In the genomic region with DNA sequence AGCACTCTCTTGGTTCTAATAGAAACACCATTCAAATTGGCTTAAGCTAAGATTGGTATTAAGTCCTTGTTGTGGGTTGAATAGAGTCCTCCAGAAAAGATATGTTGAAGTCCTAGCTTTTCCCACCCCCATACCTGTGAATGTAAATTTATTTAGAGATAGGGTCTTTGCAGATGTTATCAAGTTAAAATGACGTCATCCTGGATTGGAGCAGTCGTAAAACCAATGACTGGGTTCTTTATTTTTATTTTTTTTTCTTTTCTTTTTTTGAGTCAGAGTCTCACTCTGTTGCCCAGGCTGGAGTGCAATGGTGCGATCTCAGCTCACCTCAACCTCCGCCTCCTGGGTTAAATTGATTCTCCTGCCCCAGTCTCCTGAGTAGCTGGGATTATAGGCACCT, we compare ENCODE assay signal across 26 cellular contexts.
"Had no signal": no experiment of that assay in that cellular context is flagged by ENCODE, and none has a peak within 500 bp of the region (broad histone marks: within the 10 kb centered on the region; RNA-seq: fewer than 3 reads in every experiment).

No MANE protein-coding gene starts in this region.

- ATAC-seq: effector memory CD8-positive, alpha-beta T cell; esophagus mucosa; gastrocnemius medialis; heart right ventricle; left cardiac atrium; left lung; left ventricle myocardium superior; lower lobe of right lung; mucosa of descending colon had no signal

- H3K27ac ChIP-seq: colonic mucosa, epithelial cell of prostate, esophagus squamous epithelium, gastrocnemius medialis, heart right ventricle, left lung, lower lobe of right lung had no signal

- H3K36me3 ChIP-seq: colonic mucosa, esophagus squamous epithelium, gastrocnemius medialis, heart right ventricle, left lung, lower lobe of right lung had no signal

- FAIRE-seq: endometrium, islet of Langerhans, keratinocyte had no signal

- H3K4me1 ChIP-seq: colonic mucosa, esophagus squamous epithelium, gastrocnemius medialis, heart right ventricle, left lung, lower lobe of right lung had no signal

- H3K4me3 ChIP-seq: colonic mucosa, esophagus squamous epithelium, gastrocnemius medialis, heart right ventricle, left lung, lower lobe of right lung, mucosa of descending colon had no signal

- H3K27me3 ChIP-seq: colonic mucosa, esophagus squamous epithelium, gastrocnemius medialis, left lung had no signal

- DNase-seq: colonic mucosa; cortex of kidney; effector CD8-positive, alpha-beta T cell; effector memory CD8-positive, alpha-beta T cell; endodermal cell; erythroblast; esophagus squamous epithelium; foreskin fibroblast; foreskin melanocyte; gastrocnemius medialis; glutamatergic neuron; head of caudate nucleus; heart right ventricle; hippocampal formation; left cardiac atrium; left lung; left ventricle myocardium superior; lower lobe of right lung; mesenchymal stem cell; mucosa of descending colon; naive B cell had no signal

- H3K9me3 ChIP-seq: colonic mucosa, esophagus squamous epithelium, gastrocnemius medialis, heart right ventricle, left lung, lower lobe of right lung, mucosa of descending colon had no signal
